In genomic region chr17:81125573-81126081, GRCh38 we compare ENCODE assay signal across 19 cellular contexts. TPM values are rescaled to one million over a fixed set of nuclear protein-coding genes. Genes with fewer than 3 reads are reported as not detected.
A peak's percentile ranks its signal among the peaks of the same experiment; 100 is the strongest.
DNase-seq lines count a peak whose midpoint lies in the region; ATAC-seq, FAIRE-seq and TF ChIP-seq lines count a peak whose summit lies in the region.
"Had no signal": no experiment of that assay in that cellular context is flagged by ENCODE, and none has a peak within 500 bp of the region (broad histone marks: within the 10 kb centered on the region; RNA-seq: fewer than 3 reads in every experiment).

No MANE protein-coding gene starts in this region.

- H3K79me2 ChIP-seq in GM12878 (ENCODE audit: control insufficient read depth, insufficient read depth, low read length), result no peaks in the 10 kb centered on the region

- H2AFZ ChIP-seq in GM12878 (ENCODE audit: control insufficient read depth, low read depth, low read length), result no peak overlapping the region

- H3K27me3 ChIP-seq in GM12878 (replicated peaks in 1 of 2; ENCODE audit: control insufficient read depth in 2 of 2, insufficient read depth in 2 of 2, low read length in 1 of 2), result no peaks in the 10 kb centered on the region
- peaks cover 0 to 76% (median 7%) of the 10 kb centered on the region in 4 donors for H3K27me3 ChIP-seq in esophagus squamous epithelium

- TF ChIP-seq POLR2A in GM12878 (IDR thresholded peaks at IDR 0.05; ENCODE audit: low read depth, low read length) (no peak), esophagus squamous epithelium (IDR thresholded peaks at IDR 0.05) (no peak)

- H3K4me3 ChIP-seq in GM12878 (no peak overlapping the region), esophagus squamous epithelium (no peak overlapping the region)
- H3K4me3 ChIP-seq: heart left ventricle, thoracic aorta had no signal

- in situ Hi-C loops in GM12878 (cut with MboI), result loop anchor here (25.0 kb wide), 1 partner anchor 362 kb away; no protein-coding TSS in a partner anchor

- SMC1A ChIA-PET in GM12878 (lab: Charles Lee; ENCODE audit: uncharacterized antibody, unreplicated experiment), result no interaction called here

- H3K9me3 ChIP-seq in GM12878 (replicated peaks; ENCODE audit: control insufficient read depth, insufficient read depth, low read length), result no peaks in the 10 kb centered on the region
- H3K9me3 ChIP-seq in esophagus squamous epithelium, result no peaks in the 10 kb centered on the region
- H3K9me3 ChIP-seq: heart left ventricle, thoracic aorta had no signal

- RAD21 ChIA-PET in GM12878 (lab: Charles Lee; ENCODE audit: unreplicated experiment), result no interaction called here

- CTCF ChIA-PET in GM12878 (lab: Yijun Ruan, JAX), result no interaction called here

- TF ChIP-seq CTCF in GM12878 (IDR thresholded peaks at IDR 0.05 in 2 of 3, conservative IDR thresholded peaks at IDR 0.05 in 1 of 3; ENCODE audit: control insufficient read depth in 2 of 3, extremely low read depth in 1 of 3, insufficient read depth in 1 of 3, low read depth in 3 of 3, low read length in 3 of 3) (no peak), esophagus squamous epithelium (IDR thresholded peaks at IDR 0.05) (no peak)

- H4K20me1 ChIP-seq in GM12878 (ENCODE audit: control insufficient read depth, insufficient read depth), result no peaks in the 10 kb centered on the region

- no peak for FAIRE-seq in GM12878 (lab: Jason Lieb, UNC)
- FAIRE-seq: colon, HepG2 had no signal

- H3K36me3 ChIP-seq in GM12878 (ENCODE audit: control insufficient read depth in 2 of 2, insufficient read depth in 2 of 2, low read length in 1 of 2) (no peaks in the 10 kb centered on the region), esophagus squamous epithelium (no peaks in the 10 kb centered on the region)
- H3K36me3 ChIP-seq: heart left ventricle, thoracic aorta had no signal

- BruUV-seq in GM12878 (replicated peaks; lab: Mats Ljungman, UMichigan), result no TSS peak

- H3K4me1 ChIP-seq in GM12878 (ENCODE audit: control insufficient read depth, insufficient read depth, low read length) (no peaks in the 10 kb centered on the region), esophagus squamous epithelium (peaks cover 0 to 34% (median 5%) of the 10 kb centered on the region in 3 donors)

- H3K4me2 ChIP-seq in GM12878 (ENCODE audit: control insufficient read depth, insufficient read depth), result no peak overlapping the region

- no peak overlapping the region for H3K9ac ChIP-seq in GM12878 (ENCODE audit: control insufficient read depth, insufficient read depth, low read length)

- TF ChIP-seq EP300 in GM12878 (IDR thresholded peaks at IDR 0.05; ENCODE audit: borderline replicate concordance in 1 of 2, control insufficient read depth in 1 of 2, low read depth in 2 of 2, low read length in 2 of 2), result no peak

- 41% methylated on average over 14 of the region's 14 CpGs for WGBS in GM12878 (ENCODE audit: insufficient coverage, insufficient replicate concordance, low lambda C conversion rate, missing lambda C conversion rate)
- WGBS in esophagus squamous epithelium, 2 donors, result 25 to 50% methylated on average over 4 to 8 of the region's 14 CpGs

- no peak for ATAC-seq in GM12878
- no peak for ATAC-seq in HG03460 (IDR thresholded peaks at IDR 0.05; ENCODE audit: unreplicated experiment)
- ATAC-seq: HepG2 had no signal

- POLR2A ChIA-PET in GM12878 (lab: Charles Lee), result no interaction called here

- no peak for TF ChIP-seq RAD21 in GM12878 (IDR thresholded peaks at IDR 0.05; ENCODE audit: insufficient read depth, low read depth, low read length)

- intact Hi-C loops in GM12878 (cut with micrococcal nuclease; ENCODE audit: unreplicated experiment), result no loop called here
- intact Hi-C loops in esophagus squamous epithelium (cut with DNase I), result no loop called here

- H3K27ac ChIP-seq in GM12878 (ENCODE audit: control insufficient read depth, insufficient read depth) (no peak overlapping the region), esophagus squamous epithelium (no peak overlapping the region)
- H3K27ac ChIP-seq: C4-2B, thoracic aorta had no signal

- DNase-seq in DMS53 treated with DMSO at 0.1 percent for 48 hours (lab: John Stamatoyannopoulos, UW; ENCODE audit: unreplicated experiment) (peak; percentile 58), NCI-H1105 (lab: John Stamatoyannopoulos, UW) (peak; percentile 12), GM12878 (ENCODE audit: low read depth, low spot score) (no peak), renal cortical epithelial cell (ENCODE audit: low read depth) (peak; percentile 11), esophagus squamous epithelium (lab: John Stamatoyannopoulos, UW) (no peak)
- DNase-seq in activated CD8-positive, alpha-beta memory T cell treated with anti-CD3 and anti-CD28 coated beads, Interleukin-2, amount 50 U/mL, for 4 hours, result no peak
- DNase-seq: activated CD4-positive, alpha-beta T cell treated with anti-CD3 and anti-CD28 coated beads, Interleukin-2, amount 50 U/mL, for 4 hours; heart left ventricle; kidney glomerular epithelial cell; NCI-H1436 had no signal

TF ChIP-seq in GM12878, 131 proteins besides CTCF, POLR2A, EP300 and RAD21:
- TF ChIP-seq MLLT1 (IDR thresholded peaks at IDR 0.05), result no peak
- TF ChIP-seq USF1 (IDR thresholded peaks at IDR 0.05; ENCODE audit: borderline replicate concordance, extremely low read length, insufficient read depth, low read depth, low read length), result peak; percentile 32
TF ChIP-seq in GM12878: peak in this region for 1.

RNA-seq across cellular contexts. Expression of gene PVALEF, which starts 39.7 kb away (rescaled TPM):
- total RNA-seq in GM12878 (2013; cell fraction: nucleolus; rRNA removed), result not detected in 2 replicates
- not detected in 2 replicates for total RNA-seq in GM12878 (2014; rRNA removed)
- total RNA-seq in GM12878 (2014; rRNA removed; fragmentation: Illumina TruSeq; extraction: Trizol), result not detected in 2 replicates
- not detected in 2 replicates for total RNA-seq in GM12878 (2021)
- polyA plus RNA-seq in GM12878 (2011; ENCODE audit: low read depth), result not detected
- polyA plus RNA-seq in GM12878 (2011; rRNA removed), result not detected in 2 replicates
- not detected in 2 replicates for polyA plus RNA-seq in GM12878 (2011; cell fraction: cytosol; rRNA removed)
- polyA plus RNA-seq in GM12878 (2011; cell fraction: nucleus; rRNA removed), result not detected in 2 replicates
- not detected in 2 replicates for polyA plus RNA-seq in GM12878 (2012)
- polyA plus RNA-seq in GM12878 (2014; fragmentation: Illumina TruSeq; extraction: Trizol), result not detected in 2 replicates
- polyA plus RNA-seq in GM12878 (2014; fragmentation: Nextera tagmentation; extraction: Ambion mirVana), result not detected
- not detected in 2 replicates for polyA plus RNA-seq in GM12878 (2014; rRNA removed)
- polyA plus RNA-seq in GM12878 (2016; fragmentation: Nextera tagmentation; extraction: Ambion mirVana), result not detected
- not detected in 2 replicates for polyA minus RNA-seq in GM12878 (2011; rRNA and poly(A)+ RNA removed)
- not detected in 2 replicates for polyA minus RNA-seq in GM12878 (2011; cell fraction: cytosol; rRNA and poly(A)+ RNA removed)
- not detected in 2 replicates for polyA minus RNA-seq in GM12878 (2011; cell fraction: nucleus; rRNA and poly(A)+ RNA removed)
- not detected in 2 replicates for total RNA-seq in renal cortical epithelial cell
- total RNA-seq in esophagus squamous epithelium, result not detected
- total RNA-seq: activated T-helper 1 cell treated with anti-CD3 and anti-CD28 coated beads, Interleukin-12 subunit alpha, Interleukin-12 subunit beta, Interleukin-2, Interleukin-4 antibody, amounts not matched to agents 30 ng/mL and 10 ng/mL and 1 ng/mL, durations not matched to agents 14 hours and 24 hours and 36 hours; epithelial cell of proximal tubule; G401; heart left ventricle; posterior vena cava; thoracic aorta had no signal
- polyA plus RNA-seq: heart left ventricle had no signal

RNA-seq across cellular contexts. Expression of gene AATK, which starts 40.4 kb away (rescaled TPM):
- not detected in 2 replicates for total RNA-seq in GM12878 (2013; cell fraction: nucleolus; rRNA removed)
- total RNA-seq in GM12878 (2014; rRNA removed) (0.05 TPM in 1 of 2 replicates, not detected in the other), GM12878 (2014; rRNA removed; fragmentation: Illumina TruSeq; extraction: Trizol) (not detected in 2 replicates), GM12878 (2021) (not detected in 2 replicates), renal cortical epithelial cell (0.20 and 0.52 TPM in 2 replicates), esophagus squamous epithelium (1 to 10 TPM in 1 of 4 donors, under 1 TPM in 2, not detected in 1; 0.57 to 1.5 (median 0.70) TPM)
- polyA plus RNA-seq in GM12878 (2011; ENCODE audit: low read depth), result not detected
- polyA plus RNA-seq in GM12878 (2011; rRNA removed) (0.04 and 0.09 TPM in 2 replicates), GM12878 (2014; fragmentation: Illumina TruSeq; extraction: Trizol) (not detected in 2 replicates), GM12878 (2014; fragmentation: Nextera tagmentation; extraction: Ambion mirVana) (not detected), GM12878 (2014; rRNA removed) (0.01 TPM in 1 of 2 replicates, not detected in the other), GM12878 (2016; fragmentation: Nextera tagmentation; extraction: Ambion mirVana) (not detected)
- 0.05 and 0.07 TPM in 2 replicates for polyA plus RNA-seq in GM12878 (2011; cell fraction: cytosol; rRNA removed)
- 0.25 and 0.28 TPM in 2 replicates for polyA plus RNA-seq in GM12878 (2011; cell fraction: nucleus; rRNA removed)
- 0.10 TPM in 1 of 2 replicates, not detected in the other for polyA plus RNA-seq in GM12878 (2012)
- polyA minus RNA-seq in GM12878 (2011; rRNA and poly(A)+ RNA removed), result not detected in 2 replicates
- polyA minus RNA-seq in GM12878 (2011; cell fraction: cytosol; rRNA and poly(A)+ RNA removed), result 0.67 and 1.8 TPM in 2 replicates
- 0.12 and 1.1 TPM in 2 replicates for polyA minus RNA-seq in GM12878 (2011; cell fraction: nucleus; rRNA and poly(A)+ RNA removed)

Comparison
In these comparisons a context has a peak if more than half of its experiments do, and no peak if none do; other contexts are left out.
1. DNase-seq: peak in DMS53 treated with DMSO at 0.1 percent for 48 hours (single experiment), NCI-H1105 (single experiment) and renal cortical epithelial cell (single experiment); none in GM12878 (single experiment), esophagus squamous epithelium (single experiment) and activated CD8-positive, alpha-beta memory T cell treated with anti-CD3 and anti-CD28 coated beads, Interleukin-2, amount 50 U/mL, for 4 hours (single experiment).